In the genomic region with DNA sequence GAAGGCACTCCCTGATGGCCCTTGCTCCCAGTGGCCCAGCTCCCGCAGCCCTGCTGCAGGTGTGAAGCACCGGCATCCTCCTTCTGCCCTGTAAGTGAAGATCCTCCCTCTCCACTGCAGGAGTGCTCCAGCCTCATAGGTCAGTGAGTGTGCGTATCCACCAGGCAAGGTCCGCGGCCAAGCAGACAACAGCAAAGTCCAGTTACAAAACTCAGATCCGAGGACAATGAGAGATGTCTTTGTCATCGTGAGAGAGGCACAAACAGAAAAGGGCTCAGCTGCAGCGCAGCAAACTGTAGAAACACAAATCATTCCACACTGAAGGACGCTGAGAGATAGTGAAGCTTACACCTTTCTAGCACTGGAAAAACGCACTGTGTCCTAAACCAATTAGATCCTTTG, we compare ENCODE assay signal across 1 cellular context.
TF ChIP-seq lines count a peak whose summit lies in the region.

No MANE protein-coding gene starts in this region.

TF ChIP-seq in HepG2, 621 proteins besides CTCF, POLR2A, EP300 and RAD21 (continues in another document):
- TF ChIP-seq, protein P1, sequence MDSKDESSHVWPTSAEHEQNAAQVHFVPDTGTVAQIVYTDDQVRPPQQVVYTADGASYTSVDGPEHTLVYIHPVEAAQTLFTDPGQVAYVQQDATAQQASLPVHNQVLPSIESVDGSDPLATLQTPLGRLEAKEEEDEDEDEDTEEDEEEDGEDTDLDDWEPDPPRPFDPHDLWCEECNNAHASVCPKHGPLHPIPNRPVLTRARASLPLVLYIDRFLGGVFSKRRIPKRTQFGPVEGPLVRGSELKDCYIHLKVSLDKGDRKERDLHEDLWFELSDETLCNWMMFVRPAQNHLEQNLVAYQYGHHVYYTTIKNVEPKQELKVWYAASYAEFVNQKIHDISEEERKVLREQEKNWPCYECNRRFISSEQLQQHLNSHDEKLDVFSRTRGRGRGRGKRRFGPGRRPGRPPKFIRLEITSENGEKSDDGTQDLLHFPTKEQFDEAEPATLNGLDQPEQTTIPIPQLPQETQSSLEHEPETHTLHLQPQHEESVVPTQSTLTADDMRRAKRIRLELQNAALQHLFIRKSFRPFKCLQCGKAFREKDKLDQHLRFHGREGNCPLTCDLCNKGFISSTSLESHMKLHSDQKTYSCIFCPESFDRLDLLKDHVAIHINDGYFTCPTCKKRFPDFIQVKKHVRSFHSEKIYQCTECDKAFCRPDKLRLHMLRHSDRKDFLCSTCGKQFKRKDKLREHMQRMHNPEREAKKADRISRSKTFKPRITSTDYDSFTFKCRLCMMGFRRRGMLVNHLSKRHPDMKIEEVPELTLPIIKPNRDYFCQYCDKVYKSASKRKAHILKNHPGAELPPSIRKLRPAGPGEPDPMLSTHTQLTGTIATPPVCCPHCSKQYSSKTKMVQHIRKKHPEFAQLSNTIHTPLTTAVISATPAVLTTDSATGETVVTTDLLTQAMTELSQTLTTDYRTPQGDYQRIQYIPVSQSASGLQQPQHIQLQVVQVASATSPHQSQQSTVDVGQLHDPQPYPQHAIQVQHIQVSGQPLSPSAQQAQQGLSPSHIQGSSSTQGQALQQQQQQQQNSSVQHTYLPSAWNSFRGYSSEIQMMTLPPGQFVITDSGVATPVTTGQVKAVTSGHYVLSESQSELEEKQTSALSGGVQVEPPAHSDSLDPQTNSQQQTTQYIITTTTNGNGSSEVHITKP (CRISPR knock-in tag; IDR thresholded peaks at IDR 0.05; ENCODE audit: low read depth): no peak
- TF ChIP-seq, protein P2, sequence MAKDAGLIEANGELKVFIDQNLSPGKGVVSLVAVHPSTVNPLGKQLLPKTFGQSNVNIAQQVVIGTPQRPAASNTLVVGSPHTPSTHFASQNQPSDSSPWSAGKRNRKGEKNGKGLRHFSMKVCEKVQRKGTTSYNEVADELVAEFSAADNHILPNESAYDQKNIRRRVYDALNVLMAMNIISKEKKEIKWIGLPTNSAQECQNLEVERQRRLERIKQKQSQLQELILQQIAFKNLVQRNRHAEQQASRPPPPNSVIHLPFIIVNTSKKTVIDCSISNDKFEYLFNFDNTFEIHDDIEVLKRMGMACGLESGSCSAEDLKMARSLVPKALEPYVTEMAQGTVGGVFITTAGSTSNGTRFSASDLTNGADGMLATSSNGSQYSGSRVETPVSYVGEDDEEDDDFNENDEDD (CRISPR knock-in tag; IDR thresholded peaks at IDR 0.05; ENCODE audit: borderline replicate concordance): 0 out of 2 replicates have a peak, but pooled peaks have one; percentile 13
- TF ChIP-seq FIP1L1 (IDR thresholded peaks at IDR 0.05; ENCODE audit: borderline replicate concordance, insufficient read depth, low read depth, low read length) (no peak), ZNF263 (CRISPR knock-in tag; IDR thresholded peaks at IDR 0.05) (peak; percentile 100), ZNF484 (CRISPR knock-in tag; IDR thresholded peaks at IDR 0.05; ENCODE audit: borderline replicate concordance, low read depth) (no peak), ZNF331 (CRISPR knock-in tag; IDR thresholded peaks at IDR 0.05) (peak; percentile 32; the same call in 1 of the 2 replicates), REXO4 (CRISPR knock-in tag; IDR thresholded peaks at IDR 0.05; ENCODE audit: borderline replicate concordance) (no peak), ZFP41 (CRISPR knock-in tag; IDR thresholded peaks at IDR 0.05; ENCODE audit: borderline replicate concordance) (no peak), ZNF709 (CRISPR knock-in tag; IDR thresholded peaks at IDR 0.05) (no peak), ZNF720 (CRISPR knock-in tag; IDR thresholded peaks at IDR 0.05) (no peak), GATAD1 (CRISPR knock-in tag; IDR thresholded peaks at IDR 0.05) (no peak), HDAC2 (CRISPR knock-in tag; IDR thresholded peaks at IDR 0.05) (peak; percentile 38; the same call in 1 of the 2 replicates), ELF1 (CRISPR knock-in tag; IDR thresholded peaks at IDR 0.05) (0 out of 2 replicates have a peak, but pooled peaks have one; percentile 35), PAF1 (CRISPR knock-in tag; IDR thresholded peaks at IDR 0.05) (no peak), ZNF766 (CRISPR knock-in tag; IDR thresholded peaks at IDR 0.05; ENCODE audit: borderline replicate concordance) (no peak), ARNTL (CRISPR knock-in tag; IDR thresholded peaks at IDR 0.05) (no peak), NFIB (CRISPR knock-in tag; IDR thresholded peaks at IDR 0.05; ENCODE audit: borderline replicate concordance) (no peak), IKZF4 (CRISPR knock-in tag; IDR thresholded peaks at IDR 0.05; ENCODE audit: borderline replicate concordance, low read depth, not compliant biosample characterization) (no peak), ARID2 (CRISPR knock-in tag; IDR thresholded peaks at IDR 0.05; ENCODE audit: borderline replicate concordance) (no peak), SAP130 (CRISPR knock-in tag; IDR thresholded peaks at IDR 0.05; ENCODE audit: low read depth) (peak; percentile 61; the same call in 1 of the 2 replicates)
- TF ChIP-seq, protein P3, sequence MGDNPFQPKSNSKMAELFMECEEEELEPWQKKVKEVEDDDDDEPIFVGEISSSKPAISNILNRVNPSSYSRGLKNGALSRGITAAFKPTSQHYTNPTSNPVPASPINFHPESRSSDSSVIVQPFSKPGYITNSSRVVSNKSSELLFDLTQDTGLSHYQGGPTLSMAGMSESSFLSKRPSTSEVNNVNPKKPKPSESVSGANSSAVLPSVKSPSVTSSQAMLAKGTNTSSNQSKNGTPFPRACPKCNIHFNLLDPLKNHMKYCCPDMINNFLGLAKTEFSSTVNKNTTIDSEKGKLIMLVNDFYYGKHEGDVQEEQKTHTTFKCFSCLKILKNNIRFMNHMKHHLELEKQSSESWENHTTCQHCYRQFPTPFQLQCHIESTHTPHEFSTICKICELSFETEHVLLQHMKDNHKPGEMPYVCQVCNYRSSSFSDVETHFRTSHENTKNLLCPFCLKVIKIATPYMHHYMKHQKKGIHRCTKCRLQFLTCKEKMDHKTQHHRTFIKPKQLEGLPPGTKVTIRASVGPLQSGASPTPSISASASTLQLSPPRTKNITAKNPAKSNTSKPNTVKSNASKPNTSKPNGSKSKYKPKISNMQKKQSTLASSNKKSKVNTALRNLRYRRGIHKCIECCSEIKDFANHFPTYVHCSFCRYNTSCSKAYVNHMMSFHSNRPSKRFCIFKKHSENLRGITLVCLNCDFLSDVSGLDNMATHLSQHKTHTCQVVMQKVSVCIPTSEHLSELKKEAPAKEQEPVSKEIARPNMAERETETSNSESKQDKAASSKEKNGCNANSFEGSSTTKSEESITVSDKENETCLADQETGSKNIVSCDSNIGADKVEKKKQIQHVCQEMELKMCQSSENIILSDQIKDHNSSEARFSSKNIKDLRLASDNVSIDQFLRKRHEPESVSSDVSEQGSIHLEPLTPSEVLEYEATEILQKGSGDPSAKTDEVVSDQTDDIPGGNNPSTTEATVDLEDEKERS (CRISPR knock-in tag; IDR thresholded peaks at IDR 0.05): no peak
- TF ChIP-seq, protein P4, sequence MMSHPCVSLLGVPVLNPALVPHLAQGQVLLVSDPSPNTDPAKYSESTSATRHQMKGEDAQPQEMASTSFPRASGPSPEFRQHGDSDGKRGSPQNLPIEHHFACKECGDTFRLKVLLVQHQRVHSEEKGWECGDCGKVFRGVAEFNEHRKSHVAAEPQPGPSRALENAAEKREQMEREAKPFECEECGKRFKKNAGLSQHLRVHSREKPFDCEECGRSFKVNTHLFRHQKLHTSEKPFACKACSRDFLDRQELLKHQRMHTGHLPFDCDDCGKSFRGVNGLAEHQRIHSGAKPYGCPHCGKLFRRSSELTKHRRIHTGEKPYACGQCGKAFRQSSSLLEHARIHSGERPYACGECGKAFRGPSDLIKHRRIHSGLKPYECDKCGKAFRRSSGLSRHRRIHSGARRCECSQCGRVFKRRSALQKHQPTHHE (CRISPR knock-in tag; IDR thresholded peaks at IDR 0.05; ENCODE audit: borderline replicate concordance): no peak
- TF ChIP-seq, protein P5, sequence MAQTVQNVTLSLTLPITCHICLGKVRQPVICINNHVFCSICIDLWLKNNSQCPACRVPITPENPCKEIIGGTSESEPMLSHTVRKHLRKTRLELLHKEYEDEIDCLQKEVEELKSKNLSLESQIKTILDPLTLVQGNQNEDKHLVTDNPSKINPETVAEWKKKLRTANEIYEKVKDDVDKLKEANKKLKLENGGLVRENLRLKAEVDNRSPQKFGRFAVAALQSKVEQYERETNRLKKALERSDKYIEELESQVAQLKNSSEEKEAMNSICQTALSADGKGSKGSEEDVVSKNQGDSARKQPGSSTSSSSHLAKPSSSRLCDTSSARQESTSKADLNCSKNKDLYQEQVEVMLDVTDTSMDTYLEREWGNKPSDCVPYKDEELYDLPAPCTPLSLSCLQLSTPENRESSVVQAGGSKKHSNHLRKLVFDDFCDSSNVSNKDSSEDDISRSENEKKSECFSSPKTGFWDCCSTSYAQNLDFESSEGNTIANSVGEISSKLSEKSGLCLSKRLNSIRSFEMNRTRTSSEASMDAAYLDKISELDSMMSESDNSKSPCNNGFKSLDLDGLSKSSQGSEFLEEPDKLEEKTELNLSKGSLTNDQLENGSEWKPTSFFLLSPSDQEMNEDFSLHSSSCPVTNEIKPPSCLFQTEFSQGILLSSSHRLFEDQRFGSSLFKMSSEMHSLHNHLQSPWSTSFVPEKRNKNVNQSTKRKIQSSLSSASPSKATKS (CRISPR knock-in tag; IDR thresholded peaks at IDR 0.05): no peak
- TF ChIP-seq, protein P6, sequence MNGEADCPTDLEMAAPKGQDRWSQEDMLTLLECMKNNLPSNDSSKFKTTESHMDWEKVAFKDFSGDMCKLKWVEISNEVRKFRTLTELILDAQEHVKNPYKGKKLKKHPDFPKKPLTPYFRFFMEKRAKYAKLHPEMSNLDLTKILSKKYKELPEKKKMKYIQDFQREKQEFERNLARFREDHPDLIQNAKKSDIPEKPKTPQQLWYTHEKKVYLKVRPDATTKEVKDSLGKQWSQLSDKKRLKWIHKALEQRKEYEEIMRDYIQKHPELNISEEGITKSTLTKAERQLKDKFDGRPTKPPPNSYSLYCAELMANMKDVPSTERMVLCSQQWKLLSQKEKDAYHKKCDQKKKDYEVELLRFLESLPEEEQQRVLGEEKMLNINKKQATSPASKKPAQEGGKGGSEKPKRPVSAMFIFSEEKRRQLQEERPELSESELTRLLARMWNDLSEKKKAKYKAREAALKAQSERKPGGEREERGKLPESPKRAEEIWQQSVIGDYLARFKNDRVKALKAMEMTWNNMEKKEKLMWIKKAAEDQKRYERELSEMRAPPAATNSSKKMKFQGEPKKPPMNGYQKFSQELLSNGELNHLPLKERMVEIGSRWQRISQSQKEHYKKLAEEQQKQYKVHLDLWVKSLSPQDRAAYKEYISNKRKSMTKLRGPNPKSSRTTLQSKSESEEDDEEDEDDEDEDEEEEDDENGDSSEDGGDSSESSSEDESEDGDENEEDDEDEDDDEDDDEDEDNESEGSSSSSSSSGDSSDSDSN (CRISPR knock-in tag; IDR thresholded peaks at IDR 0.05): peak; percentile 32; the same call in 1 of the 2 replicates
- TF ChIP-seq, protein P7, sequence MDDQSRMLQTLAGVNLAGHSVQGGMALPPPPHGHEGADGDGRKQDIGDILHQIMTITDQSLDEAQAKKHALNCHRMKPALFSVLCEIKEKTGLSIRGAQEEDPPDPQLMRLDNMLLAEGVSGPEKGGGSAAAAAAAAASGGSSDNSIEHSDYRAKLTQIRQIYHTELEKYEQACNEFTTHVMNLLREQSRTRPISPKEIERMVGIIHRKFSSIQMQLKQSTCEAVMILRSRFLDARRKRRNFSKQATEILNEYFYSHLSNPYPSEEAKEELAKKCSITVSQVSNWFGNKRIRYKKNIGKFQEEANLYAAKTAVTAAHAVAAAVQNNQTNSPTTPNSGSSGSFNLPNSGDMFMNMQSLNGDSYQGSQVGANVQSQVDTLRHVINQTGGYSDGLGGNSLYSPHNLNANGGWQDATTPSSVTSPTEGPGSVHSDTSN (CRISPR knock-in tag; IDR thresholded peaks at IDR 0.05; ENCODE audit: borderline replicate concordance): no peak
- TF ChIP-seq, protein P8, sequence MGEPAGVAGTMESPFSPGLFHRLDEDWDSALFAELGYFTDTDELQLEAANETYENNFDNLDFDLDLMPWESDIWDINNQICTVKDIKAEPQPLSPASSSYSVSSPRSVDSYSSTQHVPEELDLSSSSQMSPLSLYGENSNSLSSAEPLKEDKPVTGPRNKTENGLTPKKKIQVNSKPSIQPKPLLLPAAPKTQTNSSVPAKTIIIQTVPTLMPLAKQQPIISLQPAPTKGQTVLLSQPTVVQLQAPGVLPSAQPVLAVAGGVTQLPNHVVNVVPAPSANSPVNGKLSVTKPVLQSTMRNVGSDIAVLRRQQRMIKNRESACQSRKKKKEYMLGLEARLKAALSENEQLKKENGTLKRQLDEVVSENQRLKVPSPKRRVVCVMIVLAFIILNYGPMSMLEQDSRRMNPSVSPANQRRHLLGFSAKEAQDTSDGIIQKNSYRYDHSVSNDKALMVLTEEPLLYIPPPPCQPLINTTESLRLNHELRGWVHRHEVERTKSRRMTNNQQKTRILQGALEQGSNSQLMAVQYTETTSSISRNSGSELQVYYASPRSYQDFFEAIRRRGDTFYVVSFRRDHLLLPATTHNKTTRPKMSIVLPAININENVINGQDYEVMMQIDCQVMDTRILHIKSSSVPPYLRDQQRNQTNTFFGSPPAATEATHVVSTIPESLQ (CRISPR knock-in tag; conservative IDR thresholded peaks at IDR 0.05): no peak
- TF ChIP-seq, protein P9, sequence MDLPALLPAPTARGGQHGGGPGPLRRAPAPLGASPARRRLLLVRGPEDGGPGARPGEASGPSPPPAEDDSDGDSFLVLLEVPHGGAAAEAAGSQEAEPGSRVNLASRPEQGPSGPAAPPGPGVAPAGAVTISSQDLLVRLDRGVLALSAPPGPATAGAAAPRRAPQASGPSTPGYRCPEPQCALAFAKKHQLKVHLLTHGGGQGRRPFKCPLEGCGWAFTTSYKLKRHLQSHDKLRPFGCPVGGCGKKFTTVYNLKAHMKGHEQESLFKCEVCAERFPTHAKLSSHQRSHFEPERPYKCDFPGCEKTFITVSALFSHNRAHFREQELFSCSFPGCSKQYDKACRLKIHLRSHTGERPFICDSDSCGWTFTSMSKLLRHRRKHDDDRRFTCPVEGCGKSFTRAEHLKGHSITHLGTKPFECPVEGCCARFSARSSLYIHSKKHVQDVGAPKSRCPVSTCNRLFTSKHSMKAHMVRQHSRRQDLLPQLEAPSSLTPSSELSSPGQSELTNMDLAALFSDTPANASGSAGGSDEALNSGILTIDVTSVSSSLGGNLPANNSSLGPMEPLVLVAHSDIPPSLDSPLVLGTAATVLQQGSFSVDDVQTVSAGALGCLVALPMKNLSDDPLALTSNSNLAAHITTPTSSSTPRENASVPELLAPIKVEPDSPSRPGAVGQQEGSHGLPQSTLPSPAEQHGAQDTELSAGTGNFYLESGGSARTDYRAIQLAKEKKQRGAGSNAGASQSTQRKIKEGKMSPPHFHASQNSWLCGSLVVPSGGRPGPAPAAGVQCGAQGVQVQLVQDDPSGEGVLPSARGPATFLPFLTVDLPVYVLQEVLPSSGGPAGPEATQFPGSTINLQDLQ (CRISPR knock-in tag; IDR thresholded peaks at IDR 0.05): no peak
- TF ChIP-seq, protein P10, sequence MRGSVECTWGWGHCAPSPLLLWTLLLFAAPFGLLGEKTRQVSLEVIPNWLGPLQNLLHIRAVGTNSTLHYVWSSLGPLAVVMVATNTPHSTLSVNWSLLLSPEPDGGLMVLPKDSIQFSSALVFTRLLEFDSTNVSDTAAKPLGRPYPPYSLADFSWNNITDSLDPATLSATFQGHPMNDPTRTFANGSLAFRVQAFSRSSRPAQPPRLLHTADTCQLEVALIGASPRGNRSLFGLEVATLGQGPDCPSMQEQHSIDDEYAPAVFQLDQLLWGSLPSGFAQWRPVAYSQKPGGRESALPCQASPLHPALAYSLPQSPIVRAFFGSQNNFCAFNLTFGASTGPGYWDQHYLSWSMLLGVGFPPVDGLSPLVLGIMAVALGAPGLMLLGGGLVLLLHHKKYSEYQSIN (CRISPR knock-in tag; IDR thresholded peaks at IDR 0.05; ENCODE audit: borderline replicate concordance): no peak
